1 cellular context compared by ENCODE assay signal in the genomic region with DNA sequence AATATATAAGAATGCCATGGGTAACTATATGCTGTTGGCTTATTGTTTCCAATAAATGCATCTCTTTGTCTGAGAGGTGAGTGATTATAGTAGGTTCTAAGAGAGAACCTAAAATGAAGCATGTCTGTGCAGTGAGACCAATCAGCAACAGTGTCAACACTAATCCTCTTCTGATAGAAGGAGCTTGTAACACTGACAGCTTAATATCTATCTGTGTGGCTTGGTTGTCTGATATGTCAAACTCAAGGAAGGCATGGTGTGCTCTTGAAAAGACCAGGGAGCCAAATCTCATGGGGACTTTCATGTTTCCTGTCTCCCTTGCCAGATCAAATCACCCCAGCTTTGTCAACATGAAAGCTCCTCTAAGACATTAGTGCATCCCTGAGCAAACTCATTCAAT.
TF ChIP-seq lines count a peak whose summit lies in the region.

No MANE protein-coding gene starts in this region.

TF ChIP-seq in H1, 55 proteins besides CTCF, POLR2A, EP300 and RAD21 (continued from another document):
- TF ChIP-seq HDAC2 (IDR thresholded peaks at IDR 0.05; ENCODE audit: borderline replicate concordance in 1 of 2, low read depth in 2 of 2, low read length in 2 of 2) (no peak), TAF7 (optimal IDR thresholded peaks at IDR 0.05; ENCODE audit: borderline replicate concordance, low read depth, low read length) (no peak), SUZ12 (IDR thresholded peaks at IDR 0.05; ENCODE audit: low read length) (no peak), NRF1 (IDR thresholded peaks at IDR 0.05; ENCODE audit: low read depth, low read length) (no peak), CHD2 (IDR thresholded peaks at IDR 0.05; ENCODE audit: low read length) (no peak)
- TF ChIP-seq, protein P1, sequence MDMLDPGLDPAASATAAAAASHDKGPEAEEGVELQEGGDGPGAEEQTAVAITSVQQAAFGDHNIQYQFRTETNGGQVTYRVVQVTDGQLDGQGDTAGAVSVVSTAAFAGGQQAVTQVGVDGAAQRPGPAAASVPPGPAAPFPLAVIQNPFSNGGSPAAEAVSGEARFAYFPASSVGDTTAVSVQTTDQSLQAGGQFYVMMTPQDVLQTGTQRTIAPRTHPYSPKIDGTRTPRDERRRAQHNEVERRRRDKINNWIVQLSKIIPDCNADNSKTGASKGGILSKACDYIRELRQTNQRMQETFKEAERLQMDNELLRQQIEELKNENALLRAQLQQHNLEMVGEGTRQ (IDR thresholded peaks at IDR 0.05; ENCODE audit: low read length): no peak
- TF ChIP-seq, protein P2, sequence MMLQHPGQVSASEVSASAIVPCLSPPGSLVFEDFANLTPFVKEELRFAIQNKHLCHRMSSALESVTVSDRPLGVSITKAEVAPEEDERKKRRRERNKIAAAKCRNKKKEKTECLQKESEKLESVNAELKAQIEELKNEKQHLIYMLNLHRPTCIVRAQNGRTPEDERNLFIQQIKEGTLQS (IDR thresholded peaks at IDR 0.05; ENCODE audit: insufficient read depth, low read depth, low read length): no peak
